ENCODE assay signal across 17 cellular contexts in the genomic region with DNA sequence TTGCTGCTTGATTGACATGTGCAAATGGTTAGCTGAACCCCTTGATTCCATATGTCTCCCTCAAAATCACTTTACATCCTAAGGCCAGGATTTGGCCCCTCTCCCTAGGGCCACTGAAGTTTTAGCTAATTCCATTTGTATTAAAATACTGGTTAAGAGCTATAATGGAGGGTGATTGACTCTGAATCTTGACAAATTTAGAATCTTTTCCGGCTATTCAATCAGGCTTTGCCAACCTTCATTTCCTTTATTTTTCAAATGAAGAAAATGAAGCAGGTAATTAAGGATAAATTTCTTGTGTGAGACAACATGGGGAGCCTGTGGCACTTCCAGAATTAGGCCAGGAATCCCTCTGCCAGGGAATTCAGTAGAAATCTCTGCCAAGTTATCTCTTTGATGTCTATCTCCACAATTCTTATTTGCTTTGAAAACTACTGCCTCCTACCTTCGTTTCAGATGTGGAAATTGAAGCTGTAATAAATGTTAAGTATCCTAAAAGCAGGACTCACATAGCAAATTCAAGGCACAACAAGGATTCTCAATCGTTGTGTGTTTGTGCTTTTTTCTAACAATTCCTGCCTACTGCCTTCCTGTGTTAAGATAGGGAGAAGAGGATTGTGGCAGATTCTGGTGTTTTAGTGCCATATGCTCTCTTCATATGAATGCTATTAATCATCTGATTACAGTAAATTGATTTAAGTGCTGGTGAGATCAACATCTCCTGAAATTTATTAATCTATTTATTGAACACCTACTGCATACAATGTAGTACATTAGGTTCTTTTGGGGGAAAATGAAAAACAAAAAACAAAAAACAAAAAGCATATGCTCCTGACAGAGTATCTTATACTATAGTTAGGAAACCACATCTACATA. TPM values are rescaled to one million over a fixed set of nuclear protein-coding genes. Genes with fewer than 3 reads are reported as not detected.
A peak's percentile ranks its signal among the peaks of the same experiment; 100 is the strongest.
DNase-seq lines count a peak whose midpoint lies in the region; ATAC-seq, FAIRE-seq and TF ChIP-seq lines count a peak whose summit lies in the region.
"Had no signal": no experiment of that assay in that cellular context is flagged by ENCODE, and none has a peak within 500 bp of the region (broad histone marks: within the 10 kb centered on the region; RNA-seq: fewer than 3 reads in every experiment).

No MANE protein-coding gene starts in this region.

- H2AFZ ChIP-seq in astrocyte (ENCODE audit: low read depth, low read length) = peak overlapping the region; percentile 26

- no peak overlapping the region for H3K4me3 Mint-ChIP-seq in astrocyte (ENCODE audit: unreplicated experiment)
- H3K4me3 Mint-ChIP-seq in activated naive CD4-positive, alpha-beta T cell treated with anti-CD3 and anti-CD28 coated beads, Interleukin-2, amount 10 ng/mL, durations not matched to agents 7 days and 5 days = no peak overlapping the region

- no peak overlapping the region for H3K27ac Mint-ChIP-seq in astrocyte (ENCODE audit: unreplicated experiment)
- H3K27ac Mint-ChIP-seq in activated naive CD4-positive, alpha-beta T cell treated with anti-CD3 and anti-CD28 coated beads, Interleukin-2, amount 10 ng/mL, durations not matched to agents 7 days and 5 days = no peak overlapping the region
- H3K27ac Mint-ChIP-seq: CD4-positive, CD25-positive, alpha-beta regulatory T cell had no signal

- DNase-seq in G401 (ENCODE audit: low spot score) (peak; percentile 80), NCI-H1694 treated with DMSO at 0.1 percent for 48 hours (lab: John Stamatoyannopoulos, UW) (peak; percentile 56), astrocyte (ENCODE audit: low read depth) (no peak), left lobe of liver (ENCODE audit: low spot score) (no peak), head of caudate nucleus (no peak), COR-L47 (lab: John Stamatoyannopoulos, UW) (no peak)
- DNase-seq in activated naive CD4-positive, alpha-beta T cell treated with anti-CD3 and anti-CD28 coated beads, Interleukin-2, amount 10 ng/mL, durations not matched to agents 7 days and 5 days = no peak
- no peak for DNase-seq in stimulated activated CD4-positive, alpha-beta T cell treated with anti-CD3 and anti-CD28 coated beads, Interleukin-1b, Interleukin-23, amount 100 ng/mL, for 48 hours
- DNase-seq: AML-193; CD4-positive, CD25-positive, alpha-beta regulatory T cell; GOT3; MV-4-11; NCI-H1417 treated with DMSO at 0.1 percent for 48 hours; NCI-H2081 treated with DMSO at 0.1 percent for 48 hours; NCI-H524 treated with DMSO at 0.1 percent for 48 hours; NK-92 treated with Interleukin-12 subunit alpha and Interleukin-12 subunit beta, amount 100 ng/mL, for 24 hours; OCI-M1 had no signal

- peak; percentile 43 for ATAC-seq in left lobe of liver

- H3K4me3 ChIP-seq in astrocyte (ENCODE audit: insufficient read depth, low read depth, low read length) = no peak overlapping the region

- TF ChIP-seq CTCF in astrocyte (IDR thresholded peaks at IDR 0.05; ENCODE audit: insufficient read depth, low read depth, low read length) = no peak

- in situ Hi-C loops in G401 (cut with HindIII; ENCODE audit: low sequenced_read_pairs) = no loop called here

- no peak overlapping the region for H3K4me2 ChIP-seq in astrocyte (ENCODE audit: low read length)

- intact Hi-C loops in head of caudate nucleus (cut with DNase I) = no loop called here

- H3K36me3 Mint-ChIP-seq in astrocyte (ENCODE audit: low read depth, unreplicated experiment) = no peaks in the 10 kb centered on the region
- no peaks in the 10 kb centered on the region for H3K36me3 Mint-ChIP-seq in activated naive CD4-positive, alpha-beta T cell treated with anti-CD3 and anti-CD28 coated beads, Interleukin-2, amount 10 ng/mL, durations not matched to agents 7 days and 5 days
- H3K36me3 Mint-ChIP-seq: CD4-positive, CD25-positive, alpha-beta regulatory T cell had no signal

- H3K4me1 ChIP-seq in astrocyte (ENCODE audit: insufficient read depth, low read length) = peaks cover 24% of the 10 kb centered on the region

- no peak for FAIRE-seq in astrocyte (lab: Jason Lieb, UNC)

- H3K79me2 ChIP-seq in astrocyte (ENCODE audit: insufficient read depth, low read length) = no peaks in the 10 kb centered on the region

- H3K9ac ChIP-seq in astrocyte (ENCODE audit: low read length) = no peak overlapping the region

- no peaks in the 10 kb centered on the region for H3K9me3 ChIP-seq in astrocyte (ENCODE audit: insufficient read depth, low read depth, low read length)

- H3K9me3 Mint-ChIP-seq in astrocyte (ENCODE audit: unreplicated experiment) = no peaks in the 10 kb centered on the region
- H3K9me3 Mint-ChIP-seq in activated naive CD4-positive, alpha-beta T cell treated with anti-CD3 and anti-CD28 coated beads, Interleukin-2, amount 10 ng/mL, durations not matched to agents 7 days and 5 days = no peaks in the 10 kb centered on the region
- H3K9me3 Mint-ChIP-seq: CD4-positive, CD25-positive, alpha-beta regulatory T cell had no signal

- no peaks in the 10 kb centered on the region for H3K27me3 ChIP-seq in astrocyte (ENCODE audit: insufficient read depth, low read length)

- no peak overlapping the region for H3K27ac ChIP-seq in astrocyte (ENCODE audit: low read depth, low read length)

- H3K27me3 Mint-ChIP-seq in astrocyte (ENCODE audit: low read depth, unreplicated experiment) = no peaks in the 10 kb centered on the region
- H3K27me3 Mint-ChIP-seq in activated naive CD4-positive, alpha-beta T cell treated with anti-CD3 and anti-CD28 coated beads, Interleukin-2, amount 10 ng/mL, durations not matched to agents 7 days and 5 days = peaks cover 19% of the 10 kb centered on the region
- H3K27me3 Mint-ChIP-seq: CD4-positive, CD25-positive, alpha-beta regulatory T cell had no signal

- no peaks in the 10 kb centered on the region for H4K20me1 ChIP-seq in astrocyte (ENCODE audit: insufficient read depth, low read length)

- H3K4me1 Mint-ChIP-seq in astrocyte (ENCODE audit: low read depth, unreplicated experiment) = peaks cover 41% of the 10 kb centered on the region
- H3K4me1 Mint-ChIP-seq in activated naive CD4-positive, alpha-beta T cell treated with anti-CD3 and anti-CD28 coated beads, Interleukin-2, amount 10 ng/mL, durations not matched to agents 7 days and 5 days = no peaks in the 10 kb centered on the region
- H3K4me1 Mint-ChIP-seq: CD4-positive, CD25-positive, alpha-beta regulatory T cell had no signal

- no peaks in the 10 kb centered on the region for H3K36me3 ChIP-seq in astrocyte (ENCODE audit: insufficient read depth, low read length)

- CTCF ChIA-PET in activated naive CD4-positive, alpha-beta T cell treated with anti-CD3 and anti-CD28 coated beads, Interleukin-2, amount 10 ng/mL, durations not matched to agents 7 days and 5 days (lab: Charles Lee) = no interaction called here

RNA-seq across cellular contexts. Expression of a gene that starts 47.8 kb away (rescaled TPM):
- 36.8 and 49.5 TPM in 2 replicates for total RNA-seq in G401 (2014; rRNA removed; shearing (Covaris generic))
- total RNA-seq in astrocyte (49.3 and 58.1 TPM in 2 replicates), left lobe of liver (12.8 TPM)

Comparison
In these comparisons a context has a peak if more than half of its experiments do, and no peak if none do; other contexts are left out.
1. DNase-seq: peak in G401 (single experiment) and NCI-H1694 treated with DMSO at 0.1 percent for 48 hours (single experiment); none in astrocyte (single experiment), left lobe of liver (single experiment), head of caudate nucleus (0 of 42), activated naive CD4-positive, alpha-beta T cell treated with anti-CD3 and anti-CD28 coated beads, Interleukin-2, amount 10 ng/mL, durations not matched to agents 7 days and 5 days (single experiment), stimulated activated CD4-positive, alpha-beta T cell treated with anti-CD3 and anti-CD28 coated beads, Interleukin-1b, Interleukin-23, amount 100 ng/mL, for 48 hours (single experiment) and COR-L47 (single experiment).